1 cellular context compared by ENCODE assay signal in genomic region chr11:7513210-7514098, GRCh38.
A peak's percentile ranks its signal among the peaks of the same experiment; 100 is the strongest.
TF ChIP-seq lines count a peak whose summit lies in the region.

Gene PPFIBP2 (plus strand): TSS chr11:7513999. CDS start chr11:7549476, 35,477 bp downstream.

TF ChIP-seq in liver, 16 proteins besides CTCF, POLR2A, EP300 and RAD21 (continued from another document):
- no peak for TF ChIP-seq ZBTB33 (IDR thresholded peaks at IDR 0.05)
- no peak for TF ChIP-seq FOXA2 (IDR thresholded peaks at IDR 0.05)
- peak; percentile 18 for TF ChIP-seq SP1 (IDR thresholded peaks at IDR 0.05)
- no peak for TF ChIP-seq YY1 (IDR thresholded peaks at IDR 0.05)
- peak; percentile 30 for TF ChIP-seq TAF1 (conservative IDR thresholded peaks at IDR 0.05)
- no peak for TF ChIP-seq GABPA (IDR thresholded peaks at IDR 0.05 in 1 of 2, conservative IDR thresholded peaks at IDR 0.05 in 1 of 2)
- no peak for TF ChIP-seq ATF3 (IDR thresholded peaks at IDR 0.05)
- TF ChIP-seq FOXA1 (IDR thresholded peaks at IDR 0.05) = no peak
- no peak for TF ChIP-seq JUND (IDR thresholded peaks at IDR 0.05)
- peak in 1 of 2 donors; percentile 16 for TF ChIP-seq RXRA (IDR thresholded peaks at IDR 0.05)
